In the genomic region with DNA sequence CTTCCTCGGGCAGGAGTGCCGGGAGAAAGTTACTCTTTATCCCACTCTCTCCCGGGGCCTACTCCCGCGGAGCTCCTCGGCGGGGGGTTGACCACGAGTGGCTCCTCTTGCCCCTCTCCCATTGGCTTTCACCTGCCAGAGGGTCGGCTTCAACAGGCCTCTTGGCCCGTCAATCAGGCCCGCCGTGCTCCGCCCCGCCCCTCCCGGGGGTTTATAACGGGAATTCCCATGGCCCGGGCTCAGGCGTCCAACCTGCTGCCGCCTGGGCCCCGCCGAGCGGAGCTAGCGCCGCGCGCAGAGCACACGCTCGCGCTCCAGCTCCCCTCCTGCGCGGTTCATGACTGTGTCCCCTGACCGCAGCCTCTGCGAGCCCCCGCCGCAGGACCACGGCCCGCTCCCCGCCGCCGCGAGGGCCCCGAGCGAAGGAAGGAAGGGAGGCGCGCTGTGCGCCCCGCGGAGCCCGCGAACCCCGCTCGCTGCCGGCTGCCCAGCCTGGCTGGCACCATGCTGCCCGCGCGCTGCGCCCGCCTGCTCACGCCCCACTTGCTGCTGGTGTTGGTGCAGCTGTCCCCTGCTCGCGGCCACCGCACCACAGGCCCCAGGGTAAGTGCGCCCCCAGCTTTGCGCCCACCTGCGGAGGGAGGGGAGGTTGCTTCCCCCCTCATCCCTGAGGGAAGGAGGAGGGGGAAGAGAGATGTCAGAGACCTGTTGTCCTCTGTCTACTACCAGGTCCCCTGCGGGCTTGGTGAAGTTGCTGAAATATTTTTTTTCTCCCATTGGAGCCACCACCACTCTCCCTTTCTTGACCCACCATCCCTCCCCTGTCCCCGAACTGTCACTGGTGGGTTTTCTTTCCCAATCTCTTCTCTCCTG, we compare ENCODE assay signal across 8 cellular contexts. TPM values are rescaled to one million over a fixed set of nuclear protein-coding genes. Genes with fewer than 3 reads are reported as not detected.
DNase-seq lines count a peak whose midpoint lies in the region; ATAC-seq and TF ChIP-seq lines count a peak whose summit lies in the region.

A gene with protein sequence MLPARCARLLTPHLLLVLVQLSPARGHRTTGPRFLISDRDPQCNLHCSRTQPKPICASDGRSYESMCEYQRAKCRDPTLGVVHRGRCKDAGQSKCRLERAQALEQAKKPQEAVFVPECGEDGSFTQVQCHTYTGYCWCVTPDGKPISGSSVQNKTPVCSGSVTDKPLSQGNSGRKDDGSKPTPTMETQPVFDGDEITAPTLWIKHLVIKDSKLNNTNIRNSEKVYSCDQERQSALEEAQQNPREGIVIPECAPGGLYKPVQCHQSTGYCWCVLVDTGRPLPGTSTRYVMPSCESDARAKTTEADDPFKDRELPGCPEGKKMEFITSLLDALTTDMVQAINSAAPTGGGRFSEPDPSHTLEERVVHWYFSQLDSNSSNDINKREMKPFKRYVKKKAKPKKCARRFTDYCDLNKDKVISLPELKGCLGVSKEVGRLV (plus strand): TSS at position 242 of the 873 bp plus-strand sequence. CDS start 263 bp downstream, at position 505.

- no peaks in the 10 kb centered on the region for H3K9me3 Mint-ChIP-seq in Calu3 (ENCODE audit: low read depth, unreplicated experiment)
- no peaks in the 10 kb centered on the region for H3K9me3 Mint-ChIP-seq in WTC11
- H3K9me3 Mint-ChIP-seq in CD8-positive, alpha-beta T cell, result no peaks in the 10 kb centered on the region

- 1 to 2% (median 1%) methylated on average over 28 to 67 of the region's 67 CpGs for WGBS in heart left ventricle, 4 donors
- under 1% methylated on average over 47 of the region's 67 CpGs for WGBS in prostate gland

- H3K27ac Mint-ChIP-seq in Calu3 (ENCODE audit: unreplicated experiment) (peak within 1 kb of the TSS; percentile 22), WTC11 (no peak within 1 kb of the TSS)
- H3K27ac Mint-ChIP-seq in CD8-positive, alpha-beta T cell, result no peak within 1 kb of the TSS

- POLR2A ChIA-PET in WTC11 (lab: Charles Lee), result no interaction called here
- POLR2A ChIA-PET in CD8-positive, alpha-beta T cell (lab: Charles Lee), result no interaction called here

- H3K36me3 ChIP-seq in MG63 (no peaks in the 10 kb centered on the region), heart left ventricle (no peaks in the 10 kb centered on the region), prostate gland (no peaks in the 10 kb centered on the region)
- no peaks in the 10 kb centered on the region for H3K36me3 ChIP-seq in CD8-positive, alpha-beta T cell (ENCODE audit: insufficient read depth, low read length)

- no peak for TF ChIP-seq CTCF in Calu3 (IDR thresholded peaks at IDR 0.05; ENCODE audit: unreplicated experiment)
- TF ChIP-seq CTCF in WTC11 (IDR thresholded peaks at IDR 0.05), result no peak
- TF ChIP-seq CTCF in heart left ventricle (IDR thresholded peaks at IDR 0.05), result no peak
- no peak for TF ChIP-seq CTCF in prostate gland (IDR thresholded peaks at IDR 0.05)
- no peak for TF ChIP-seq CTCF in CD8-positive, alpha-beta T cell (IDR thresholded peaks at IDR 0.05)

- no peaks in the 10 kb centered on the region for H3K27me3 ChIP-seq in MG63
- peaks cover 5 to 69% (median 35%) of the 10 kb centered on the region in 9 donors for H3K27me3 ChIP-seq in heart left ventricle
- peaks cover 9% of the 10 kb centered on the region for H3K27me3 ChIP-seq in prostate gland (replicated peaks; ENCODE audit: insufficient read depth)
- no peaks in the 10 kb centered on the region for H3K27me3 ChIP-seq in CD8-positive, alpha-beta T cell (ENCODE audit: insufficient read depth, low read length)

- TF ChIP-seq POLR2A in heart left ventricle (IDR thresholded peaks at IDR 0.05) (no peak), prostate gland (IDR thresholded peaks at IDR 0.05) (peak; percentile 24)

- peaks cover 40% of the 10 kb centered on the region for H3K4me1 Mint-ChIP-seq in Calu3 (ENCODE audit: low read depth, unreplicated experiment)
- H3K4me1 Mint-ChIP-seq in WTC11, result peaks cover 8% of the 10 kb centered on the region
- peaks cover 1% of the 10 kb centered on the region for H3K4me1 Mint-ChIP-seq in CD8-positive, alpha-beta T cell (ENCODE audit: low read depth)

- no peak within 1 kb of the TSS for H3K27ac ChIP-seq in heart left ventricle
- peak within 1 kb of the TSS; percentile 47 to 50 for H3K27ac ChIP-seq in prostate gland
- H3K27ac ChIP-seq in CD8-positive, alpha-beta T cell (ENCODE audit: low read depth, low read length), result no peak within 1 kb of the TSS

- H3K4me1 ChIP-seq in heart left ventricle (peaks cover 0 to 11% (median 0%) of the 10 kb centered on the region in 12 donors), prostate gland (replicated peaks) (no peaks in the 10 kb centered on the region)
- no peaks in the 10 kb centered on the region for H3K4me1 ChIP-seq in CD8-positive, alpha-beta T cell (ENCODE audit: insufficient read depth, low read length)

- H3K36me3 Mint-ChIP-seq in Calu3 (ENCODE audit: insufficient read depth, unreplicated experiment), result peaks cover 24% of the 10 kb centered on the region
- H3K36me3 Mint-ChIP-seq in WTC11, result no peaks in the 10 kb centered on the region
- H3K36me3 Mint-ChIP-seq in CD8-positive, alpha-beta T cell, result no peaks in the 10 kb centered on the region

- CTCF ChIA-PET in Calu3 (lab: Charles Lee), result interaction anchor here (0.8 to 1.6 kb wide), 6 partner anchors 8 to 344 kb away, joined by 3 to 11 read pairs (median 6); no protein-coding TSS in a partner anchor
- CTCF ChIA-PET in WTC11 (lab: Charles Lee), result interaction anchor here (0.5 to 4.3 kb wide), 25 partner anchors 16 to 728 kb away, joined by 3 to 81 read pairs (median 4); a partner anchor contains a TSS
- CTCF ChIA-PET in CD8-positive, alpha-beta T cell (lab: Charles Lee), result no interaction called here

- no TSS peak for BruUV-seq in Calu3 (replicated peaks; lab: Mats Ljungman, UMichigan)

- ATAC-seq in WTC11 (peak; percentile 93), heart left ventricle (peak in 3 of 4 donors; percentile 70 to 82 (median 76)), GM19035 (IDR thresholded peaks at IDR 0.05; ENCODE audit: unreplicated experiment) (no peak)
- no peak for ATAC-seq in CD8-positive, alpha-beta T cell

- no peaks in the 10 kb centered on the region for H3K27me3 Mint-ChIP-seq in Calu3 (ENCODE audit: unreplicated experiment)
- peaks cover 50% of the 10 kb centered on the region for H3K27me3 Mint-ChIP-seq in WTC11 (ENCODE audit: low read depth)
- H3K27me3 Mint-ChIP-seq in CD8-positive, alpha-beta T cell (ENCODE audit: low read depth), result peaks cover 42% of the 10 kb centered on the region

- H3K4me3 Mint-ChIP-seq in Calu3 (ENCODE audit: low read depth, unreplicated experiment) (peak within 1 kb of the TSS; percentile 79), WTC11 (peak within 1 kb of the TSS; percentile 79)
- H3K4me3 Mint-ChIP-seq in CD8-positive, alpha-beta T cell, result no peak within 1 kb of the TSS

- peak; percentile 96 for DNase-seq in Calu3
- peak; percentile 62 for DNase-seq in MG63
- peak; percentile 87 for DNase-seq in WTC11 (ENCODE audit: low spot score)
- DNase-seq in heart left ventricle, result peak in 3 of 5 donors; percentile 27 to 43 (median 31)
- no peak for DNase-seq in prostate gland (ENCODE audit: low spot score)
- no peak for DNase-seq in activated effector memory CD4-positive, alpha-beta T cell treated with Interleukin-2 at 50 U/mL for 16 hours
- DNase-seq in CD8-positive, alpha-beta T cell, result no peak

- intact Hi-C loops in Calu3 (cut with micrococcal nuclease; ENCODE audit: unreplicated experiment) (no loop called here), heart left ventricle (cut with DNase I) (loop anchor here in 2 of 10 donors (5.0 kb wide), 1 partner anchor 148 kb away; no protein-coding TSS in a partner anchor), prostate gland (cut with DNase I) (no loop called here)
- intact Hi-C loops in CD8-positive, alpha-beta T cell (cut with DNase I, micrococcal nuclease), result no loop called here

- H3K4me3 ChIP-seq in MG63 (peak within 1 kb of the TSS; percentile 43), heart left ventricle (peak within 1 kb of the TSS in 10 of 12 donors; percentile 12 to 45 (median 36)), prostate gland (peak within 1 kb of the TSS; percentile 37 to 39)
- H3K4me3 ChIP-seq in CD8-positive, alpha-beta T cell (ENCODE audit: low read depth, low read length), result no peak within 1 kb of the TSS

- H3K9me3 ChIP-seq in MG63 (peaks cover 6% of the 10 kb centered on the region), heart left ventricle (peaks cover 0 to 3% (median 0%) of the 10 kb centered on the region in 12 donors), prostate gland (no peaks in the 10 kb centered on the region)
- H3K9me3 ChIP-seq in CD8-positive, alpha-beta T cell (ENCODE audit: low read length), result no peaks in the 10 kb centered on the region

TF ChIP-seq in WTC11, 78 proteins besides CTCF, POLR2A, EP300 and RAD21 (continues in another document):
- TF ChIP-seq GABPB1 (CRISPR knock-in tag; IDR thresholded peaks at IDR 0.05) (peak; percentile 48; the same call in 1 of the 2 replicates), SP1 (CRISPR knock-in tag; conservative IDR thresholded peaks at IDR 0.05) (peak; percentile 5; the same call in 1 of the 2 replicates), ZNF317 (CRISPR knock-in tag; IDR thresholded peaks at IDR 0.05; ENCODE audit: borderline replicate concordance, low read depth) (no peak)

RNA-seq across cellular contexts. Expression of the gene that starts here (rescaled TPM):
- total RNA-seq in Calu3 (2022) (21.4 and 39.6 TPM in 2 replicates), WTC11 (2021) (0.76 to 1.1 TPM (median 1.0 TPM) in 3 replicates), heart left ventricle (1 to 10 TPM in 2 of 9 donors, under 1 TPM in 5, not detected in 2; 0.57 to 2.8 (median 0.79) TPM), prostate gland (100 to 1,000 TPM in 1 of 2 donors, 1 to 10 TPM in 1; 3.7 to 187 TPM)
- total RNA-seq in MG63 (2014; rRNA removed; shearing (Covaris generic); ENCODE audit: low replicate concordance), result 9.7 and 24.1 TPM in 2 replicates
- polyA plus RNA-seq in heart left ventricle, result 1 to 10 TPM in 1 of 2 donors, under 1 TPM in 1; 0.93 to 1.6 TPM
- total RNA-seq in CD8-positive, alpha-beta T cell, result not detected

Comparison
In these comparisons a context has a peak if more than half of its experiments do, and no peak if none do; other contexts are left out.
1. DNase-seq: peak in Calu3 (single experiment), MG63 (single experiment), WTC11 (single experiment) and heart left ventricle (3 of 5); none in prostate gland (single experiment), activated effector memory CD4-positive, alpha-beta T cell treated with Interleukin-2 at 50 U/mL for 16 hours (single experiment) and CD8-positive, alpha-beta T cell (0 of 7).
2. ATAC-seq: peak in WTC11 (single experiment) and heart left ventricle (3 of 4); none in CD8-positive, alpha-beta T cell (single experiment) and GM19035 (single experiment).
3. H3K27ac ChIP-seq: peak in prostate gland (2 of 2); none in heart left ventricle (0 of 12) and CD8-positive, alpha-beta T cell (single experiment).